Comparison of ENCODE assay signal across 30 cellular contexts in the genomic region with DNA sequence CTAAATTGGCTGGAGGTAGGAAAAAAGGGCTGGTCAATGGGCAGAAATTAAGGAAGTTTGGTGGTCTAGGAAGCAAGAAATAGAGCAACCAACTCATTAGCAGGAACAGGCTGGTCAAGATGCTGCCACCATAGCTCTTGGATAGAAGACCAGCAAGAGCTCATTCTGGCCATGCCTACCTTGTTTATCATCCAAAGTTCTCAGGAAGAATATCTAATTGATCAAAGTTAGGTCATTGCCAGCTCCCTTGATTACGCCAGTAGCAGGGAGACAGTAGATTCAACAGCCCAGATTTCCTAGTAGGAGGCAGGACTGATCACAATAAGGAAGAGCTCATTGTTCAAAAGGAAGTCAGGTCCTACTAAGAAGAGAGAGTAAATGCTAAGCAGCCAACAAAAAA.
"Had no signal": no experiment of that assay in that cellular context is flagged by ENCODE, and none has a peak within 500 bp of the region (broad histone marks: within the 10 kb centered on the region; RNA-seq: fewer than 3 reads in every experiment).

No MANE protein-coding gene starts in this region.

- H3K9me3 ChIP-seq: adrenal gland, ascending aorta, body of pancreas, breast epithelium had no signal

- H3K27ac ChIP-seq: adrenal gland, ascending aorta, body of pancreas, brain microvascular endothelial cell, breast epithelium, cardiac muscle cell had no signal

- H3K4me1 ChIP-seq: adrenal gland, ascending aorta, body of pancreas, breast epithelium had no signal

- H3K27me3 ChIP-seq: adrenal gland, ascending aorta, body of pancreas, brain microvascular endothelial cell, breast epithelium, cardiac muscle cell had no signal

- H3K4me3 ChIP-seq: adrenal gland, ascending aorta, body of pancreas, breast epithelium, cardiac muscle cell had no signal

- H3K36me3 ChIP-seq: adrenal gland, ascending aorta, brain microvascular endothelial cell, breast epithelium, cardiac muscle cell had no signal

- DNase-seq: activated effector memory CD4-positive, alpha-beta T cell treated with anti-CD3 and anti-CD28 coated beads, Interleukin-2, amount 50 U/mL, for 16 hours; activated effector memory CD4-positive, alpha-beta T cell treated with Interleukin-2 at 50 U/mL for 16 hours; activated gamma-delta T cell; activated gamma-delta T cell treated with Interleukin-2 at 50 U/mL for 16 hours; activated naive CD4-positive, alpha-beta T cell; activated naive CD4-positive, alpha-beta T cell treated with anti-CD3 and anti-CD28 coated beads for 36 hours; activated naive CD4-positive, alpha-beta T cell treated with anti-CD3 and anti-CD28 coated beads, Interleukin-2, amount 10 ng/mL, durations not matched to agents 7 days and 5 days; activated naive CD4-positive, alpha-beta T cell treated with anti-CD3 and anti-CD28 coated beads, Interleukin-2, amount 50 U/mL, for 16 hours; activated naive CD4-positive, alpha-beta T cell treated with Interleukin-2 at 50 U/mL for 16 hours; activated naive CD8-positive, alpha-beta T cell treated with anti-CD3 and anti-CD28 coated beads for 36 hours; activated naive CD8-positive, alpha-beta T cell treated with anti-CD3 and anti-CD28 coated beads, Interleukin-2, amount 10 ng/mL, durations not matched to agents 7 days and 5 days; activated naive CD8-positive, alpha-beta T cell treated with anti-CD3 and anti-CD28 coated beads, Interleukin-2, amount 50 U/mL, for 24 hours; activated T-cell treated with anti-CD3 and anti-CD28 coated beads, Interleukin-2, amount 50 U/mL, for 1 hour; activated T-cell treated with anti-CD3 and anti-CD28 coated beads, Interleukin-2, amount 50 U/mL, for 24 hours; activated T-cell treated with anti-CD3 and anti-CD28 coated beads, Interleukin-2, amount 50 U/mL, for 4 hours; activated T-cell treated with anti-CD3 and anti-CD28 coated beads, Interleukin-2, amount 50 U/mL, for 48 hours; activated T-cell treated with anti-CD3 and anti-CD28 coated beads, Interleukin-2, amount 50 U/mL, for 72 hours; adrenal gland; amniotic stem cell; amygdala; anterior cingulate cortex; aorta; body of pancreas; brain microvascular endothelial cell; caudate nucleus; central memory CD4-positive, alpha-beta T cell; cerebellar nuclear complex had no signal
